Comparison of ENCODE assay signal across 10 cellular contexts in the genomic region with DNA sequence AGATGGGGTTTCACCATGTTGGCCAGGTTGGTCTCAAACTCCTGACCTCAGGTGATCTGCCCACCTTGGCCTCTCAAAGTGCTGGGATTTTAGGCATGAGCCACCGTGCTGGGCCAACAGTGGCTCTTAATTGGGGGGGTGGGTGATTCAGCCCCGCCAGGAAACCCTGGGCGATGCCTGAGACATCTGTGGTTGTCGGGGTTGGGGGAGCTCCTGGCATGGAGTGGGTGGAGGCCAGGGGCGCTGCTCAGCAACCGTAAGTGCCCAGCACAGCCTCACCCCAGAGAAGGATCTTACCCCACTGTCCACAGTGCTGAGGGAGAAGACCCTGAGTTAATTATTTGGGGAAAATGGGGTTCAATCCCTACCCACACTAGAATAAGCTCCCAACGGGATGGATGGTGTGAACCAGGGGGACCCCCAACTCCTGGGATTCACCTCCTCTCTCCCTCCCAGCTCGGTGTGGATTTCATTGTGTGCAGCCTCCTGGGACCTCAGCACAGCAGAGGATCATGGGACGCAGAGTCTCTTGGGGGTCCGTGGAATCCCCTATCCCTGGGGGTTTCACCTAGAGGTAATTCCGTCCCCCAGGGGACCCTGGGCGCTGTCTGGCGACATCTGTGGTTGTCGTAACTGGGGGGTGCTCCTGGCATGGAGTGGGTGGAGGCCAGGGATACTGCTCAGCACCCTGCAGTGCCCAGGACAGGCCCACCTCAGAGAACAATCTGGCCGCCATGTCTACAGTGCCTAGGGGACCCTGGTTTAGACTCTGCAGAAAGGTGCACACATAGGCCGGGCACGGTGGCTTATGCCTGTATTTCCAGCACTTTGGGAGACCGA.
DNase-seq lines count a peak whose midpoint lies in the region; ATAC-seq and TF ChIP-seq lines count a peak whose summit lies in the region.
"Had no signal": no experiment of that assay in that cellular context is flagged by ENCODE, and none has a peak within 500 bp of the region (broad histone marks: within the 10 kb centered on the region; RNA-seq: fewer than 3 reads in every experiment).

No MANE protein-coding gene starts in this region.

- H3K4me3 Mint-ChIP-seq in stimulated activated naive B cell treated with anti-CD40 and anti-IgM and Interleukin-4, amounts not matched to agents 10 μg/mL and 1 μg/mL and 100 μg/mL, for 72 hours, result peak overlapping the region; percentile 64 to 86

- H3K36me3 Mint-ChIP-seq in stimulated activated naive B cell treated with anti-CD40 and anti-IgM and Interleukin-4, amounts not matched to agents 10 μg/mL and 1 μg/mL and 100 μg/mL, for 72 hours, result peaks cover 5 to 8% of the 10 kb centered on the region in 2 donors

- peak overlapping the region; percentile 59 for H3K27ac Mint-ChIP-seq in stimulated activated naive B cell treated with anti-CD40 and anti-IgM and Interleukin-4, amounts not matched to agents 10 μg/mL and 1 μg/mL and 100 μg/mL, for 72 hours

- H3K9me3 Mint-ChIP-seq in stimulated activated naive B cell treated with anti-CD40 and anti-IgM and Interleukin-4, amounts not matched to agents 10 μg/mL and 1 μg/mL and 100 μg/mL, for 72 hours, result peaks cover 0 to 2% of the 10 kb centered on the region in 2 donors

- no peak for TF ChIP-seq CTCF in lower lobe of right lung (IDR thresholded peaks at IDR 0.05)

- H3K4me3 ChIP-seq in H7 (ENCODE audit: insufficient read depth, low read depth, low read length), result no peak overlapping the region
- no peak overlapping the region for H3K4me3 ChIP-seq in lower lobe of right lung

- H3K27me3 Mint-ChIP-seq in stimulated activated naive B cell treated with anti-CD40 and anti-IgM and Interleukin-4, amounts not matched to agents 10 μg/mL and 1 μg/mL and 100 μg/mL, for 72 hours, result no peaks in the 10 kb centered on the region

- H3K9me3 ChIP-seq in lower lobe of right lung, result no peaks in the 10 kb centered on the region

- peak; percentile 9 for DNase-seq in H7
- DNase-seq in astrocyte of the hippocampus (ENCODE audit: low read depth, low spot score), result peak; percentile 37
- peak; percentile 41 for DNase-seq in lower lobe of right lung
- peak; percentile 62 for DNase-seq in stimulated activated naive B cell treated with anti-CD40 and anti-IgM and Interleukin-4, amounts not matched to agents 10 μg/mL and 1 μg/mL and 100 μg/mL, for 72 hours
- DNase-seq in NCI-H1105 treated with DMSO at 0.1 percent for 48 hours (lab: John Stamatoyannopoulos, UW), result no peak
- no peak for DNase-seq in activated CD4-positive, alpha-beta T cell treated with anti-CD3 and anti-CD28 coated beads, Interleukin-2, amount 50 U/mL, for 4 hours
- no peak for DNase-seq in RKO (ENCODE audit: low spot score)
- DNase-seq in effector CD4-positive, alpha-beta T cell, result no peak
- DNase-seq: activated CD8-positive, alpha-beta memory T cell treated with anti-CD3 and anti-CD28 coated beads, Interleukin-2, amount 50 U/mL, for 48 hours; NCI-H1930 had no signal

- H3K27me3 ChIP-seq in H7 (ENCODE audit: control insufficient read depth, insufficient read depth, low read length) (no peaks in the 10 kb centered on the region), lower lobe of right lung (ENCODE audit: low read depth) (no peaks in the 10 kb centered on the region)

- intact Hi-C loops in lower lobe of right lung (cut with DNase I), result no loop called here

- H3K36me3 ChIP-seq in H7 (replicated peaks; ENCODE audit: control insufficient read depth, insufficient read depth, low read length) (no peaks in the 10 kb centered on the region), lower lobe of right lung (no peaks in the 10 kb centered on the region)

- no peak for ATAC-seq in lower lobe of right lung
- ATAC-seq in stimulated activated naive B cell treated with anti-CD40 and anti-IgM and Interleukin-4, amounts not matched to agents 10 μg/mL and 1 μg/mL and 100 μg/mL, for 72 hours (replicated peaks), result peak; percentile 26 to 35

- H3K4me1 ChIP-seq in lower lobe of right lung, result peaks cover 92% of the 10 kb centered on the region

- H3K27ac ChIP-seq in lower lobe of right lung, result peak overlapping the region; percentile 93

- peaks cover 38 to 58% of the 10 kb centered on the region in 2 donors for H3K4me1 Mint-ChIP-seq in stimulated activated naive B cell treated with anti-CD40 and anti-IgM and Interleukin-4, amounts not matched to agents 10 μg/mL and 1 μg/mL and 100 μg/mL, for 72 hours

Comparison
In these comparisons a context has a peak if more than half of its experiments do, and no peak if none do; other contexts are left out.
1. DNase-seq: peak in H7 (single experiment), astrocyte of the hippocampus (single experiment), lower lobe of right lung (single experiment) and stimulated activated naive B cell treated with anti-CD40 and anti-IgM and Interleukin-4, amounts not matched to agents 10 μg/mL and 1 μg/mL and 100 μg/mL, for 72 hours (single experiment); none in NCI-H1105 treated with DMSO at 0.1 percent for 48 hours (single experiment), activated CD4-positive, alpha-beta T cell treated with anti-CD3 and anti-CD28 coated beads, Interleukin-2, amount 50 U/mL, for 4 hours (0 of 2), RKO (single experiment) and effector CD4-positive, alpha-beta T cell (single experiment).
2. ATAC-seq: peak in stimulated activated naive B cell treated with anti-CD40 and anti-IgM and Interleukin-4, amounts not matched to agents 10 μg/mL and 1 μg/mL and 100 μg/mL, for 72 hours (2 of 2); none in lower lobe of right lung (0 of 2).